ENCODE assay signal across 1 cellular context in genomic region chr20:57536120-57536708, GRCh38.
A peak's percentile ranks its signal among the peaks of the same experiment; 100 is the strongest.
TF ChIP-seq lines count a peak whose summit lies in the region.

No MANE protein-coding gene starts in this region.

TF ChIP-seq in H1, 55 proteins besides CTCF, POLR2A, EP300 and RAD21:
- TF ChIP-seq BCL11A (IDR thresholded peaks at IDR 0.05; ENCODE audit: low read depth in 2 of 2, low read length in 2 of 2) (no peak), KDM1A (IDR thresholded peaks at IDR 0.05; ENCODE audit: borderline replicate concordance, low read length) (0 out of 2 replicates have a peak, but pooled peaks have one; percentile 25)
